In the genomic region with DNA sequence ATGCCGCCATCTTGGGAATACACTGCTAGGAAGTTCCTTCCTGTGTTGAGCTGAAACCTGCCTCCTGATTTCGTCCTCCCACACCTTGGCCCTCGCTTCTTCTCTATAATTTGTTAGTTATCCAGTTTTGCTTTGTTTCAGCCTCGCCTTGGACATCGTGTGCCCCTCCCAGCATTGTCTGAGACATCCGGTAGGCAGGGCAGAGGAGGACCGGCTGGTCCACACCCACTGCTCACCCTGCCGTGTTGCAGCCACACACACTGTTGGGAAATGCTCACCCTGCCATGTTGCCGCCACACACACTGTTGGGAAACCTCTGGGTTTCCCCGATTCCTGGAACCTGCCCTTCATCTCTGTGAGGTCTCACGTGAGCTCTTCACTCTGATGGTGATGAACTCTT, we compare ENCODE assay signal across 14 cellular contexts.
DNase-seq lines count a peak whose midpoint lies in the region; ATAC-seq and TF ChIP-seq lines count a peak whose summit lies in the region.
"Had no signal": no experiment of that assay in that cellular context is flagged by ENCODE, and none has a peak within 500 bp of the region (broad histone marks: within the 10 kb centered on the region; RNA-seq: fewer than 3 reads in every experiment).

No MANE protein-coding gene starts in this region.

- 84% methylated on average over 11 of the region's 11 CpGs for WGBS in right cardiac atrium

- intact Hi-C loops in cardiac septum (cut with DNase I) = no loop called here
- intact Hi-C loops in right cardiac atrium (cut with DNase I) = no loop called here

- ATAC-seq in right cardiac atrium = no peak

- DNase-seq in cardiac septum (ENCODE audit: low spot score) (peak; percentile 64), right cardiac atrium (no peak), neural crest cell (ENCODE audit: low read depth, low spot score) (no peak), nephron progenitor cell (no peak)
- no peak for DNase-seq in activated CD4-positive, alpha-beta T cell treated with anti-CD3 and anti-CD28 coated beads, Interleukin-2, amount 50 U/mL, for 48 hours
- no peak for DNase-seq in stimulated activated naive CD4-positive, alpha-beta T cell (lab: John Stamatoyannopoulos, UW)
- DNase-seq: C1 segment of cervical spinal cord; Caco-2; CD4-positive, alpha-beta T cell; GM23248 had no signal

- no peaks in the 10 kb centered on the region for H3K4me1 ChIP-seq in right cardiac atrium (ENCODE audit: control insufficient read depth, insufficient read depth, low read length)
- H3K4me1 ChIP-seq: Caco-2, HAP-1 had no signal

- H3K9me3 ChIP-seq in right cardiac atrium (ENCODE audit: control insufficient read depth, low read length) = no peaks in the 10 kb centered on the region
- H3K9me3 ChIP-seq: HAP-1 had no signal

- H3K4me3 ChIP-seq in right cardiac atrium (ENCODE audit: low read length) = no peak overlapping the region
- H3K4me3 ChIP-seq: GM23248, HAP-1 had no signal

- H3K27me3 ChIP-seq in right cardiac atrium (ENCODE audit: control insufficient read depth, insufficient read depth) = no peaks in the 10 kb centered on the region

- H3K27ac Mint-ChIP-seq in neural crest cell (ENCODE audit: unreplicated experiment) (peak overlapping the region; percentile 3), nephron progenitor cell (no peak overlapping the region)
- H3K27ac Mint-ChIP-seq: B cell; CD4-positive, alpha-beta T cell had no signal

- H3K4me1 Mint-ChIP-seq in neural crest cell (peaks cover 58% of the 10 kb centered on the region), nephron progenitor cell (peaks cover 71% of the 10 kb centered on the region)
- H3K4me1 Mint-ChIP-seq: B cell had no signal

- H3K9me3 Mint-ChIP-seq in neural crest cell (no peaks in the 10 kb centered on the region), nephron progenitor cell (no peaks in the 10 kb centered on the region)

- H3K36me3 Mint-ChIP-seq in neural crest cell (ENCODE audit: low read depth) = no peaks in the 10 kb centered on the region
- H3K36me3 Mint-ChIP-seq in nephron progenitor cell (ENCODE audit: low read depth) = no peaks in the 10 kb centered on the region
- H3K36me3 Mint-ChIP-seq: IgD-negative memory B cell had no signal

- TF ChIP-seq CTCF in neural crest cell (conservative IDR thresholded peaks at IDR 0.05) (no peak), nephron progenitor cell (IDR thresholded peaks at IDR 0.05) (no peak)

- no peak overlapping the region for H3K27ac ChIP-seq in right cardiac atrium (ENCODE audit: low read length)
- H3K27ac ChIP-seq: GM23248 had no signal

- no peak overlapping the region for H3K4me3 Mint-ChIP-seq in neural crest cell
- H3K4me3 Mint-ChIP-seq in nephron progenitor cell = no peak overlapping the region
- H3K4me3 Mint-ChIP-seq: B cell; CD4-positive, alpha-beta T cell; IgD-negative memory B cell had no signal

- H3K27me3 Mint-ChIP-seq in neural crest cell (ENCODE audit: low read depth) (peaks cover 16% of the 10 kb centered on the region), nephron progenitor cell (ENCODE audit: low read depth, poor library complexity) (peaks cover 30% of the 10 kb centered on the region)
- H3K27me3 Mint-ChIP-seq: B cell had no signal

TF ChIP-seq in PFSK-1, 5 proteins besides CTCF, POLR2A, EP300 and RAD21:
- TF ChIP-seq TAF1 (IDR thresholded peaks at IDR 0.05; ENCODE audit: borderline replicate concordance, insufficient read depth, low read length) = no peak
- TF ChIP-seq POLR2AphosphoS5 (IDR thresholded peaks at IDR 0.05; ENCODE audit: low read depth, low read length) = peak; percentile 41
